ENCODE assay signal across 28 cellular contexts in genomic region chr17:13228711-13229110, GRCh38.
"Had no signal": no experiment of that assay in that cellular context is flagged by ENCODE, and none has a peak within 500 bp of the region (broad histone marks: within the 10 kb centered on the region; RNA-seq: fewer than 3 reads in every experiment).

No MANE protein-coding gene starts in this region.

- H3K4me3 Mint-ChIP-seq: naive B cell; naive thymus-derived CD8-positive, alpha-beta T cell; natural killer cell treated with Interleukin-12 subunit alpha and Interleukin-12 subunit beta and Interleukin-15 and Interleukin-18, amount 100 ng/mL, for 72 hours; neural progenitor cell; stimulated activated memory B cell treated with anti-CD40 and anti-IgM and Interleukin-4, amounts not matched to agents 10 μg/mL and 1 μg/mL and 100 μg/mL, for 72 hours; stimulated activated naive CD8-positive, alpha-beta T cell treated with anti-CD3 and anti-CD28 coated beads, Interleukin-15, amount 100 ng/mL, for 72 hours; type B pancreatic cell had no signal

- H3K9me3 ChIP-seq: pancreas, prostate gland, right atrium auricular region, right lobe of liver, sigmoid colon, suprapubic skin, testis, tibial artery, transverse colon, upper lobe of right lung, uterus had no signal

- FAIRE-seq: pancreas, small intestine had no signal

- DNase-seq: naive B cell; naive thymus-derived CD8-positive, alpha-beta T cell; occipital lobe; pancreas; retina; right lobe of liver; sigmoid colon; small intestine; stimulated activated CD4-positive, alpha-beta T cell treated with anti-CD3 and anti-CD28 coated beads, Interleukin-1b, Interleukin-23, amount 100 ng/mL, for 48 hours; stimulated activated CD4-positive, alpha-beta T cell treated with anti-CD3 and anti-CD28 coated beads, Interleukin-4, amount 100 ng/mL, for 1 hour; stimulated activated CD4-positive, alpha-beta T cell treated with anti-CD3 and anti-CD28 coated beads, Interleukin-4, amount 100 ng/mL, for 4 hours; stimulated activated CD8-positive, alpha-beta memory T cell treated with anti-CD3 and anti-CD28 coated beads, Interleukin-4, amount 100 ng/mL, for 48 hours; stimulated activated naive CD4-positive, alpha-beta T cell; stimulated activated naive CD8-positive, alpha-beta T cell treated with anti-CD3 and anti-CD28 coated beads, Interleukin-15, amount 100 ng/mL, for 72 hours; stimulated activated naive CD8-positive, alpha-beta T cell treated with anti-CD3 and anti-CD28 coated beads, Interleukin-15, Interleukin-2, amounts not matched to agents 100 U/mL and 50 U/mL, for 24 hours; substantia nigra; testis; tibial artery; transverse colon; upper lobe of right lung; uterus had no signal

- H3K36me3 ChIP-seq: neural progenitor cell, pancreas, prostate gland, right atrium auricular region, right lobe of liver, sigmoid colon, suprapubic skin, tibial artery, transverse colon, upper lobe of right lung, uterus had no signal

- H2AFZ ChIP-seq: neural progenitor cell had no signal

- H3K4me3 ChIP-seq: neural progenitor cell, pancreas, prostate gland, right atrium auricular region, right lobe of liver, sigmoid colon, suprapubic skin, tibial artery, transverse colon, upper lobe of right lung, uterus had no signal

- H3K9ac ChIP-seq: neural progenitor cell had no signal

- H3K4me1 Mint-ChIP-seq: naive B cell; naive thymus-derived CD8-positive, alpha-beta T cell; neural progenitor cell; stimulated activated memory B cell treated with anti-CD40 and anti-IgM and Interleukin-4, amounts not matched to agents 10 μg/mL and 1 μg/mL and 100 μg/mL, for 72 hours; stimulated activated naive CD8-positive, alpha-beta T cell treated with anti-CD3 and anti-CD28 coated beads, Interleukin-15, amount 100 ng/mL, for 72 hours had no signal

- H3K9me3 Mint-ChIP-seq: neural progenitor cell; stimulated activated memory B cell treated with anti-CD40 and anti-IgM and Interleukin-4, amounts not matched to agents 10 μg/mL and 1 μg/mL and 100 μg/mL, for 72 hours; stimulated activated naive CD8-positive, alpha-beta T cell treated with anti-CD3 and anti-CD28 coated beads, Interleukin-15, amount 100 ng/mL, for 72 hours had no signal

- H3K27ac Mint-ChIP-seq: naive B cell; naive thymus-derived CD8-positive, alpha-beta T cell; natural killer cell treated with Interleukin-12 subunit alpha and Interleukin-12 subunit beta and Interleukin-15 and Interleukin-18, amount 100 ng/mL, for 72 hours; neural progenitor cell; stimulated activated memory B cell treated with anti-CD40 and anti-IgM and Interleukin-4, amounts not matched to agents 10 μg/mL and 1 μg/mL and 100 μg/mL, for 72 hours; stimulated activated naive CD8-positive, alpha-beta T cell treated with anti-CD3 and anti-CD28 coated beads, Interleukin-15, amount 100 ng/mL, for 72 hours; type B pancreatic cell had no signal

- H3K36me3 Mint-ChIP-seq: naive B cell; naive thymus-derived CD8-positive, alpha-beta T cell; natural killer cell treated with Interleukin-12 subunit alpha and Interleukin-12 subunit beta and Interleukin-15 and Interleukin-18, amount 100 ng/mL, for 72 hours; neural progenitor cell; stimulated activated memory B cell treated with anti-CD40 and anti-IgM and Interleukin-4, amounts not matched to agents 10 μg/mL and 1 μg/mL and 100 μg/mL, for 72 hours; type B pancreatic cell had no signal

- H3K4me1 ChIP-seq: neural progenitor cell, pancreas, prostate gland, right atrium auricular region, right lobe of liver, sigmoid colon, suprapubic skin, testis, tibial artery, transverse colon, upper lobe of right lung, uterus had no signal

- H3K27me3 ChIP-seq: neural progenitor cell, pancreas, right atrium auricular region, right lobe of liver, sigmoid colon, suprapubic skin, testis, tibial artery, transverse colon, uterus had no signal

- H3K4me2 ChIP-seq: neural progenitor cell had no signal

- H3K27ac ChIP-seq: neural progenitor cell, pancreas, prostate gland, right atrium auricular region, right lobe of liver, sigmoid colon, suprapubic skin, testis, tibial artery, transverse colon, upper lobe of right lung, uterus had no signal

- H3K27me3 Mint-ChIP-seq: naive B cell; stimulated activated memory B cell treated with anti-CD40 and anti-IgM and Interleukin-4, amounts not matched to agents 10 μg/mL and 1 μg/mL and 100 μg/mL, for 72 hours; stimulated activated naive CD8-positive, alpha-beta T cell treated with anti-CD3 and anti-CD28 coated beads, Interleukin-15, amount 100 ng/mL, for 72 hours; type B pancreatic cell had no signal

- ATAC-seq: naive thymus-derived CD8-positive, alpha-beta T cell; natural killer cell treated with Interleukin-12 subunit alpha and Interleukin-12 subunit beta and Interleukin-15 and Interleukin-18, amount 100 ng/mL, for 72 hours; pancreas; right lobe of liver; stimulated activated memory B cell treated with anti-CD40 and anti-IgM and Interleukin-4, amounts not matched to agents 10 μg/mL and 1 μg/mL and 100 μg/mL, for 72 hours; stimulated activated naive CD8-positive, alpha-beta T cell treated with anti-CD3 and anti-CD28 coated beads, Interleukin-15, amount 100 ng/mL, for 72 hours; stimulated activated naive CD8-positive, alpha-beta T cell treated with anti-CD3 and anti-CD28 coated beads, Interleukin-15, Interleukin-2, amounts not matched to agents 100 U/mL and 50 U/mL, for 24 hours; upper lobe of right lung had no signal
